ENCODE assay signal across 24 cellular contexts in genomic region chrX:74218895-74219294, GRCh38.
A peak's percentile ranks its signal among the peaks of the same experiment; 100 is the strongest.
DNase-seq lines count a peak whose midpoint lies in the region; ATAC-seq, FAIRE-seq and TF ChIP-seq lines count a peak whose summit lies in the region.
"Had no signal": no experiment of that assay in that cellular context is flagged by ENCODE, and none has a peak within 500 bp of the region (broad histone marks: within the 10 kb centered on the region; RNA-seq: fewer than 3 reads in every experiment).

No MANE protein-coding gene starts in this region.

- H3K9me3 Mint-ChIP-seq in astrocyte (ENCODE audit: unreplicated experiment) (no peaks in the 10 kb centered on the region), progenitor cell of endocrine pancreas (ENCODE audit: low read depth) (no peaks in the 10 kb centered on the region)
- H3K9me3 Mint-ChIP-seq: CD4-positive, alpha-beta T cell; CD8-positive, alpha-beta memory T cell had no signal

- no peak overlapping the region for H2AFZ ChIP-seq in mammary epithelial cell (ENCODE audit: low read depth, low read length)
- no peak overlapping the region for H2AFZ ChIP-seq in astrocyte (ENCODE audit: low read depth, low read length)
- H2AFZ ChIP-seq: GM23248 had no signal

- H3K4me3 Mint-ChIP-seq in astrocyte (ENCODE audit: unreplicated experiment): no peak overlapping the region
- no peak overlapping the region for H3K4me3 Mint-ChIP-seq in progenitor cell of endocrine pancreas (ENCODE audit: low read depth)
- H3K4me3 Mint-ChIP-seq: CD14-positive monocyte; CD4-positive, alpha-beta T cell; CD8-positive, alpha-beta memory T cell had no signal

- H3K4me2 ChIP-seq in mammary epithelial cell (ENCODE audit: insufficient read depth, low read depth, low read length) (no peak overlapping the region), astrocyte (ENCODE audit: low read length) (no peak overlapping the region)
- H3K4me2 ChIP-seq: BLaER1 treated with 17β-estradiol and CSF1 and Interleukin-3, amounts not matched to agents 10 nM and 100 nM had no signal

- no peak overlapping the region for H3K9ac ChIP-seq in mammary epithelial cell (ENCODE audit: insufficient read depth, low read length)
- no peak overlapping the region for H3K9ac ChIP-seq in astrocyte (ENCODE audit: low read length)
- H3K9ac ChIP-seq: BLaER1 treated with 17β-estradiol and CSF1 and Interleukin-3, amounts not matched to agents 10 nM and 100 nM; GM23248 had no signal

- H3K27ac ChIP-seq in mammary epithelial cell (ENCODE audit: insufficient read depth, low read depth, low read length) (no peak overlapping the region), breast epithelium (no peak overlapping the region), astrocyte (ENCODE audit: low read depth, low read length) (no peak overlapping the region)
- H3K27ac ChIP-seq: BLaER1 treated with 17β-estradiol and CSF1 and Interleukin-3, amounts not matched to agents 10 nM and 100 nM; GM23248 had no signal

- no peak for ATAC-seq in HG02970 (IDR thresholded peaks at IDR 0.05; ENCODE audit: low FRiP score, unreplicated experiment)
- ATAC-seq: GM12878 had no signal

- H3K79me2 ChIP-seq in mammary epithelial cell (ENCODE audit: insufficient read depth, low read length): no peaks in the 10 kb centered on the region
- peaks cover 6% of the 10 kb centered on the region for H3K79me2 ChIP-seq in astrocyte (ENCODE audit: insufficient read depth, low read length)

- dilution Hi-C loops in mammary epithelial cell (cut with HindIII; ENCODE audit: low sequenced_read_pairs): no loop called here

- H3K9me3 ChIP-seq in mammary epithelial cell (replicated peaks; ENCODE audit: insufficient read depth, low read length) (no peaks in the 10 kb centered on the region), breast epithelium (no peaks in the 10 kb centered on the region), astrocyte (ENCODE audit: insufficient read depth, low read depth, low read length) (no peaks in the 10 kb centered on the region)
- H3K9me3 ChIP-seq: BE2C had no signal

- CTCF ChIA-PET in mammary epithelial cell (lab: Charles Lee; ENCODE audit: low non-redundant PET): no interaction called here

- H3K4me3 ChIP-seq in mammary epithelial cell (replicated peaks in 1 of 3; ENCODE audit: insufficient read depth in 1 of 3, low read depth in 2 of 3, low read length in 3 of 3) (no peak overlapping the region), breast epithelium (no peak overlapping the region), astrocyte (ENCODE audit: insufficient read depth, low read depth, low read length) (no peak overlapping the region), epithelial cell of esophagus (ENCODE audit: low read length) (no peak overlapping the region)
- H3K4me3 ChIP-seq: BLaER1 treated with 17β-estradiol and CSF1 and Interleukin-3, amounts not matched to agents 10 nM and 100 nM; GM12878; GM23248 had no signal

- H3K27me3 Mint-ChIP-seq in astrocyte (ENCODE audit: low read depth, unreplicated experiment): no peaks in the 10 kb centered on the region
- no peaks in the 10 kb centered on the region for H3K27me3 Mint-ChIP-seq in progenitor cell of endocrine pancreas
- H3K27me3 Mint-ChIP-seq: CD4-positive, alpha-beta T cell had no signal

- no peaks in the 10 kb centered on the region for H3K4me1 ChIP-seq in mammary epithelial cell (ENCODE audit: insufficient read depth, low read length)
- H3K4me1 ChIP-seq in breast epithelium: no peaks in the 10 kb centered on the region
- no peaks in the 10 kb centered on the region for H3K4me1 ChIP-seq in astrocyte (ENCODE audit: insufficient read depth, low read length)
- H3K4me1 ChIP-seq: BE2C; BLaER1 treated with 17β-estradiol and CSF1 and Interleukin-3, amounts not matched to agents 10 nM and 100 nM had no signal

- H4K20me1 ChIP-seq in mammary epithelial cell (ENCODE audit: insufficient read depth, low read length) (peaks cover 2% of the 10 kb centered on the region), astrocyte (ENCODE audit: insufficient read depth, low read length) (peaks cover 15% of the 10 kb centered on the region)

- H3K4me1 Mint-ChIP-seq in astrocyte (ENCODE audit: low read depth, unreplicated experiment) (no peaks in the 10 kb centered on the region), progenitor cell of endocrine pancreas (ENCODE audit: low read depth) (peaks cover 2% of the 10 kb centered on the region)

- peaks cover 13% of the 10 kb centered on the region for H3K36me3 Mint-ChIP-seq in astrocyte (ENCODE audit: low read depth, unreplicated experiment)
- H3K36me3 Mint-ChIP-seq in progenitor cell of endocrine pancreas (ENCODE audit: insufficient read depth): peaks cover 14% of the 10 kb centered on the region

- no peak for TF ChIP-seq CTCF in mammary epithelial cell (conservative IDR thresholded peaks at IDR 0.05 in 1 of 2, IDR thresholded peaks at IDR 0.05 in 1 of 2; ENCODE audit: extremely low read depth in 1 of 2, insufficient read depth in 1 of 2, low read depth in 1 of 2, low read length in 2 of 2)
- no peak for TF ChIP-seq CTCF in breast epithelium (IDR thresholded peaks at IDR 0.05)
- TF ChIP-seq CTCF in astrocyte (IDR thresholded peaks at IDR 0.05; ENCODE audit: insufficient read depth, low read depth, low read length): no peak
- TF ChIP-seq CTCF in epithelial cell of esophagus (IDR thresholded peaks at IDR 0.05; ENCODE audit: insufficient read depth, low read depth, low read length, missing control alignments): no peak
- TF ChIP-seq CTCF in progenitor cell of endocrine pancreas (IDR thresholded peaks at IDR 0.05; ENCODE audit: unreplicated experiment): no peak

- DNase-seq in mammary epithelial cell: peak; percentile 10
- DNase-seq in breast epithelium (ENCODE audit: low spot score in 2 of 2): no peak
- no peak for DNase-seq in astrocyte (ENCODE audit: low read depth)
- peak; percentile 4 for DNase-seq in epithelial cell of esophagus (ENCODE audit: low read depth)
- DNase-seq in progenitor cell of endocrine pancreas (ENCODE audit: low spot score, unreplicated experiment): no peak
- DNase-seq: ACHN; AML-193; BE2C; CD4-positive, alpha-beta T cell; CD8-positive, alpha-beta memory T cell; DMS 273 treated with DMSO at 0.1 percent for 48 hours; DMS79; EL; GDM1; GM23248; H7; HCEC 1CT had no signal

- H3K27me3 ChIP-seq in mammary epithelial cell (ENCODE audit: insufficient read depth, low read length) (no peaks in the 10 kb centered on the region), breast epithelium (peaks cover 0 to 37% of the 10 kb centered on the region in 2 donors), astrocyte (ENCODE audit: insufficient read depth, low read length) (no peaks in the 10 kb centered on the region)
- H3K27me3 ChIP-seq: BE2C had no signal

- H3K27ac Mint-ChIP-seq in astrocyte (ENCODE audit: unreplicated experiment): no peak overlapping the region
- no peak overlapping the region for H3K27ac Mint-ChIP-seq in progenitor cell of endocrine pancreas
- H3K27ac Mint-ChIP-seq: CD4-positive, alpha-beta T cell had no signal

- in situ Hi-C loops in mammary epithelial cell (cut with MboI; ENCODE audit: low sequenced_read_pairs in 2 of 2): no loop called here

- FAIRE-seq in astrocyte (lab: Jason Lieb, UNC): peak; percentile 89
- FAIRE-seq: D721Med, GM12878, GM19239, H1 had no signal

- intact Hi-C loops in mammary epithelial cell (cut with micrococcal nuclease): no loop called here
- intact Hi-C loops in breast epithelium (cut with DNase I; ENCODE audit: low total_unique reads): no loop called here

- no TSS peak for BruUV-seq in mammary epithelial cell (replicated peaks; lab: Mats Ljungman, UMichigan)

- H3K36me3 ChIP-seq in mammary epithelial cell (ENCODE audit: insufficient read depth, low read length) (no peaks in the 10 kb centered on the region), breast epithelium (no peaks in the 10 kb centered on the region), astrocyte (ENCODE audit: insufficient read depth, low read length) (peaks cover 10% of the 10 kb centered on the region)
- H3K36me3 ChIP-seq: BE2C had no signal

- TF ChIP-seq POLR2A in breast epithelium (IDR thresholded peaks at IDR 0.05): no peak

- 59% methylated on average over 1 of the region's 1 CpG for WGBS in mammary epithelial cell (ENCODE audit: low coverage, missing lambda C conversion rate)

Comparison
In these comparisons a context has a peak if more than half of its experiments do, and no peak if none do; other contexts are left out.
1. DNase-seq: peak in mammary epithelial cell (single experiment) and epithelial cell of esophagus (single experiment); none in breast epithelium (0 of 2), astrocyte (single experiment) and progenitor cell of endocrine pancreas (single experiment).